Comparison of ENCODE assay signal across 1 cellular context in genomic region chr19:4669723-4670480, GRCh38.
TF ChIP-seq lines count a peak whose summit lies in the region.

MYDGF (minus strand) TSS chr19:4670342; CDS start chr19:4670334, 8 bp downstream.

TF ChIP-seq in HepG2, 621 proteins besides CTCF, POLR2A, EP300 and RAD21 (continued from another document and continues in another):
- TF ChIP-seq KDM6A (CRISPR knock-in tag; IDR thresholded peaks at IDR 0.05; ENCODE audit: low read depth) (0 out of 2 replicates have a peak, but pooled peaks have one; percentile 14), ZNF281 (CRISPR knock-in tag; IDR thresholded peaks at IDR 0.05; ENCODE audit: borderline replicate concordance) (0 out of 2 replicates have a peak, but pooled peaks have one; percentile 34), ZNF512 (CRISPR knock-in tag; IDR thresholded peaks at IDR 0.05) (no peak), LCORL (IDR thresholded peaks at IDR 0.05) (no peak), LCORL (CRISPR knock-in tag; IDR thresholded peaks at IDR 0.05) (peak; percentile 58; the same call in 1 of the 2 replicates), E2F5 (CRISPR knock-in tag; conservative IDR thresholded peaks at IDR 0.05) (peak; percentile 60; the same call in 1 of the 2 replicates), ZBTB7A (CRISPR knock-in tag; IDR thresholded peaks at IDR 0.05) (peak; percentile 91), YEATS4 (CRISPR knock-in tag; IDR thresholded peaks at IDR 0.05; ENCODE audit: borderline replicate concordance) (peak; percentile 91), GMEB1 (CRISPR knock-in tag; IDR thresholded peaks at IDR 0.05; ENCODE audit: borderline replicate concordance) (peak; percentile 94), ERF (CRISPR knock-in tag; IDR thresholded peaks at IDR 0.05) (peak; percentile 35; the same call in 1 of the 2 replicates), ZNF260 (CRISPR knock-in tag; IDR thresholded peaks at IDR 0.05; ENCODE audit: borderline replicate concordance, low read depth) (no peak), TCF12 (IDR thresholded peaks at IDR 0.05) (no peak), TCF12 (CRISPR knock-in tag; IDR thresholded peaks at IDR 0.05) (0 out of 2 replicates have a peak, but pooled peaks have one; percentile 27), ZNF414 (CRISPR knock-in tag; IDR thresholded peaks at IDR 0.05) (peak; percentile 71; the same call in 1 of the 2 replicates), CEBPG (CRISPR knock-in tag; IDR thresholded peaks at IDR 0.05) (0 out of 2 replicates have a peak, but pooled peaks have one; percentile 14), JUND (CRISPR knock-in tag; IDR thresholded peaks at IDR 0.05) (peak; percentile 10; the same call in 1 of the 2 replicates), ZNF782 (CRISPR knock-in tag; IDR thresholded peaks at IDR 0.05; ENCODE audit: borderline replicate concordance) (peak; percentile 59; the same call in 1 of the 2 replicates), REST (IDR thresholded peaks at IDR 0.05; ENCODE audit: borderline replicate concordance in 1 of 2, low read depth in 1 of 2, low read length in 2 of 2) (peak in 1 of 2 experiments; percentile 43; a peak in 1 of 4 replicates), IKZF4 (CRISPR knock-in tag; IDR thresholded peaks at IDR 0.05; ENCODE audit: borderline replicate concordance, low read depth, not compliant biosample characterization) (peak; percentile 92), CBFB (CRISPR knock-in tag; IDR thresholded peaks at IDR 0.05) (peak; percentile 50; the same call in 1 of the 2 replicates), ATF5 (CRISPR knock-in tag; IDR thresholded peaks at IDR 0.05; ENCODE audit: low read depth) (peak; percentile 79; the same call in 1 of the 2 replicates), ZFP36L1 (CRISPR knock-in tag; IDR thresholded peaks at IDR 0.05) (no peak), ZNF20 (CRISPR knock-in tag; IDR thresholded peaks at IDR 0.05) (0 out of 2 replicates have a peak, but pooled peaks have one; percentile 37), PHF20 (CRISPR knock-in tag; IDR thresholded peaks at IDR 0.05) (peak; percentile 79), NFATC3 (CRISPR knock-in tag; IDR thresholded peaks at IDR 0.05) (no peak), ZNF619 (CRISPR knock-in tag; IDR thresholded peaks at IDR 0.05) (no peak), TIGD3 (CRISPR knock-in tag; IDR thresholded peaks at IDR 0.05; ENCODE audit: borderline replicate concordance) (peak; percentile 73; the same call in 1 of the 2 replicates), ZNF547 (CRISPR knock-in tag; IDR thresholded peaks at IDR 0.05) (no peak; the same call in 1 of the 2 replicates), ELF3 (CRISPR knock-in tag; IDR thresholded peaks at IDR 0.05) (0 out of 2 replicates have a peak, but pooled peaks have one; percentile 23), ARNT2 (CRISPR knock-in tag; IDR thresholded peaks at IDR 0.05; ENCODE audit: low read depth) (no peak; the same call in 1 of the 2 replicates), NCOA2 (CRISPR knock-in tag; IDR thresholded peaks at IDR 0.05) (no peak), ZFP36 (IDR thresholded peaks at IDR 0.05; ENCODE audit: borderline replicate concordance, low read depth, low read length, partially characterized antibody) (no peak), ZNF513 (CRISPR knock-in tag; conservative IDR thresholded peaks at IDR 0.05) (no peak), NR0B2 (CRISPR knock-in tag; IDR thresholded peaks at IDR 0.05) (peak; percentile 88; the same call in 1 of the 2 replicates), HINFP (CRISPR knock-in tag; IDR thresholded peaks at IDR 0.05; ENCODE audit: low read depth) (peak; percentile 83; the same call in 1 of the 2 replicates), ZNF253 (CRISPR knock-in tag; IDR thresholded peaks at IDR 0.05; ENCODE audit: borderline replicate concordance) (0 out of 2 replicates have a peak, but pooled peaks have one; percentile 24)
